In the genomic region with DNA sequence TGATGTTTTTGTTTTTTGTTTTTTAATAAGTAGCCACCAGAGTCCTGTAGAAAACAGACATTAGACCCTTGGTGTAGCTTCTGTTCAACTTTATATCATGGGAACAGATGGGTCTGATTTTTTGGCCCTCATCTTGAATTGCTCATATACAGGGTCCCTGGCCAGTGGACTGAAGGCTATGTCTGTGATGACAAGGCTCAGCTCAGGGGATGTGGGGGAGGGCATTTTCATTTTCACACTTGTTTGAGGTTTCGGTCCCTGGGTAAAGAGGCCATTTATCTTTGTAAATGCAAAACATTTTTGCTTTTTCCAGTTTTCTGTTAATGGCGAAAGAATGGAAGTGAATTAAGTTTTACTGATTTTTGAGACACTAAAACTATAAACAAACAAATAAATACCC, we compare ENCODE assay signal across 34 cellular contexts.
"Had no signal": no experiment of that assay in that cellular context is flagged by ENCODE, and none has a peak within 500 bp of the region (broad histone marks: within the 10 kb centered on the region; RNA-seq: fewer than 3 reads in every experiment).

No MANE protein-coding gene starts in this region.

- H3K4me1 ChIP-seq: breast epithelium, prostate gland, stomach, suprapubic skin, upper lobe of right lung had no signal

- H3K4me1 Mint-ChIP-seq: activated CD4-positive, alpha-beta memory T cell treated with anti-CD3 and anti-CD28 coated beads, Interleukin-2, amount 10 ng/mL, durations not matched to agents 7 days and 5 days; activated CD4-positive, alpha-beta T cell treated with anti-CD3 and anti-CD28 coated beads, Interleukin-2, amount 10 ng/mL, durations not matched to agents 7 days and 5 days; activated naive CD4-positive, alpha-beta T cell treated with anti-CD3 and anti-CD28 coated beads, Interleukin-2, amount 50 U/mL, for 24 hours; activated naive CD8-positive, alpha-beta T cell treated with anti-CD3 and anti-CD28 coated beads, Interleukin-2, amount 50 U/mL, for 24 hours; activated T-helper 17 cell treated with anti-CD3 and anti-CD28 coated beads, Interleukin-2, amount 50 U/mL, for 72 hours; stimulated activated naive B cell treated with anti-CD40 and anti-IgM and Interleukin-4, amounts not matched to agents 10 μg/mL and 1 μg/mL and 100 μg/mL, for 72 hours; T-helper 17 cell had no signal

- H3K9me3 ChIP-seq: breast epithelium, heart right ventricle, left ventricle myocardium inferior, neutrophil, prostate gland, stomach, suprapubic skin, tibial artery, upper lobe of right lung had no signal

- H3K36me3 Mint-ChIP-seq: activated naive CD4-positive, alpha-beta T cell treated with anti-CD3 and anti-CD28 coated beads, Interleukin-2, amount 50 U/mL, for 24 hours; stimulated activated naive B cell treated with anti-CD40 and anti-IgM and Interleukin-4, amounts not matched to agents 10 μg/mL and 1 μg/mL and 100 μg/mL, for 72 hours; WTC11 had no signal

- H3K4me3 ChIP-seq: breast epithelium, heart right ventricle, left ventricle myocardium inferior, lung, prostate gland, skin epidermis, stomach, suprapubic skin, tibial artery, upper lobe of right lung had no signal

- H3K27ac Mint-ChIP-seq: activated CD4-positive, alpha-beta memory T cell treated with anti-CD3 and anti-CD28 coated beads, Interleukin-2, amount 10 ng/mL, durations not matched to agents 7 days and 5 days; activated CD4-positive, alpha-beta T cell treated with anti-CD3 and anti-CD28 coated beads, Interleukin-2, amount 10 ng/mL, durations not matched to agents 7 days and 5 days; activated naive CD4-positive, alpha-beta T cell treated with anti-CD3 and anti-CD28 coated beads, Interleukin-2, amount 50 U/mL, for 24 hours; activated naive CD8-positive, alpha-beta T cell treated with anti-CD3 and anti-CD28 coated beads, Interleukin-2, amount 50 U/mL, for 24 hours; activated T-cell treated with anti-CD3 and anti-CD28 coated beads, Interleukin-2, amount 50 U/mL, for 24 hours; activated T-helper 17 cell treated with anti-CD3 and anti-CD28 coated beads, Interleukin-2, amount 50 U/mL, for 72 hours; dendritic cell treated with granulocyte-macrophage colony-stimulating factor and Interleukin-4, amounts not matched to agents 40 ng/mL and 50 ng/mL, for 4 days; endodermal cell; nephron progenitor cell; stimulated activated naive B cell treated with anti-CD40 and anti-IgM and Interleukin-4, amounts not matched to agents 10 μg/mL and 1 μg/mL and 100 μg/mL, for 72 hours; T-helper 17 cell; WTC11 had no signal

- H3K4me3 Mint-ChIP-seq: activated CD4-positive, alpha-beta memory T cell treated with anti-CD3 and anti-CD28 coated beads, Interleukin-2, amount 10 ng/mL, durations not matched to agents 7 days and 5 days; activated CD4-positive, alpha-beta T cell treated with anti-CD3 and anti-CD28 coated beads, Interleukin-2, amount 10 ng/mL, durations not matched to agents 7 days and 5 days; activated naive CD4-positive, alpha-beta T cell treated with anti-CD3 and anti-CD28 coated beads, Interleukin-2, amount 50 U/mL, for 24 hours; activated naive CD8-positive, alpha-beta T cell treated with anti-CD3 and anti-CD28 coated beads, Interleukin-2, amount 50 U/mL, for 24 hours; activated T-cell treated with anti-CD3 and anti-CD28 coated beads, Interleukin-2, amount 50 U/mL, for 24 hours; activated T-helper 17 cell treated with anti-CD3 and anti-CD28 coated beads, Interleukin-2, amount 50 U/mL, for 72 hours; dendritic cell treated with granulocyte-macrophage colony-stimulating factor and Interleukin-4, amounts not matched to agents 40 ng/mL and 50 ng/mL, for 4 days; endodermal cell; nephron progenitor cell; stimulated activated naive B cell treated with anti-CD40 and anti-IgM and Interleukin-4, amounts not matched to agents 10 μg/mL and 1 μg/mL and 100 μg/mL, for 72 hours; T-helper 17 cell; WTC11 had no signal

- H3K36me3 ChIP-seq: breast epithelium, heart right ventricle, left ventricle myocardium inferior, neutrophil, prostate gland, stomach, suprapubic skin, tibial artery, upper lobe of right lung had no signal

- H3K9me3 Mint-ChIP-seq: activated CD4-positive, alpha-beta memory T cell treated with anti-CD3 and anti-CD28 coated beads, Interleukin-2, amount 10 ng/mL, durations not matched to agents 7 days and 5 days; activated CD4-positive, alpha-beta T cell treated with anti-CD3 and anti-CD28 coated beads, Interleukin-2, amount 10 ng/mL, durations not matched to agents 7 days and 5 days; activated naive CD4-positive, alpha-beta T cell treated with anti-CD3 and anti-CD28 coated beads, Interleukin-2, amount 50 U/mL, for 24 hours; activated naive CD8-positive, alpha-beta T cell treated with anti-CD3 and anti-CD28 coated beads, Interleukin-2, amount 50 U/mL, for 24 hours; activated T-cell treated with anti-CD3 and anti-CD28 coated beads, Interleukin-2, amount 50 U/mL, for 24 hours; activated T-helper 17 cell treated with anti-CD3 and anti-CD28 coated beads, Interleukin-2, amount 50 U/mL, for 72 hours; dendritic cell treated with granulocyte-macrophage colony-stimulating factor and Interleukin-4, amounts not matched to agents 40 ng/mL and 50 ng/mL, for 4 days; endodermal cell; nephron progenitor cell; WTC11 had no signal

- DNase-seq: activated CD4-positive, alpha-beta memory T cell treated with anti-CD3 and anti-CD28 coated beads, Interleukin-2, amount 10 ng/mL, durations not matched to agents 7 days and 5 days; activated CD4-positive, alpha-beta T cell treated with anti-CD3 and anti-CD28 coated beads for 1 hour; activated CD4-positive, alpha-beta T cell treated with anti-CD3 and anti-CD28 coated beads, Interleukin-2, amount 10 ng/mL, durations not matched to agents 7 days and 5 days; activated CD8-positive, alpha-beta memory T cell treated with anti-CD3 and anti-CD28 coated beads, Interleukin-2, amount 50 U/mL, for 48 hours; activated gamma-delta T cell treated with Interleukin-2 at 50 U/mL for 16 hours; activated naive CD8-positive, alpha-beta T cell treated with anti-CD3 and anti-CD28 coated beads, Interleukin-2, amount 50 U/mL, for 24 hours; activated T-cell treated with anti-CD3 and anti-CD28 coated beads, Interleukin-2, amount 50 U/mL, for 24 hours; amygdala; central memory CD4-positive, alpha-beta T cell; endodermal cell; foreskin fibroblast; heart right ventricle; kidney glomerular epithelial cell; left ventricle myocardium inferior; nephron progenitor cell; retina; stimulated activated CD4-positive, alpha-beta T cell treated with anti-CD3 and anti-CD28 coated beads, Interleukin-1b, Interleukin-23, amount 100 ng/mL, for 48 hours; stimulated activated naive B cell treated with anti-CD40 and anti-IgM and Interleukin-4, amounts not matched to agents 10 μg/mL and 1 μg/mL and 100 μg/mL, for 72 hours; stomach; T-helper 17 cell; tibial artery; upper lobe of right lung had no signal

- ATAC-seq: activated naive CD8-positive, alpha-beta T cell treated with anti-CD3 and anti-CD28 coated beads, Interleukin-2, amount 50 U/mL, for 24 hours; activated T-helper 17 cell treated with anti-CD3 and anti-CD28 coated beads, Interleukin-2, amount 50 U/mL, for 72 hours; esophagus mucosa; heart right ventricle; sciatic nerve; stimulated activated naive B cell treated with anti-CD40 and anti-IgM and Interleukin-4, amounts not matched to agents 10 μg/mL and 1 μg/mL and 100 μg/mL, for 72 hours; T-helper 17 cell; upper lobe of right lung; WTC11 had no signal

- H3K27ac ChIP-seq: breast epithelium, left ventricle myocardium inferior, neutrophil, prostate gland, stomach, suprapubic skin, tibial artery, upper lobe of right lung had no signal

- H3K27me3 Mint-ChIP-seq: activated CD4-positive, alpha-beta memory T cell treated with anti-CD3 and anti-CD28 coated beads, Interleukin-2, amount 10 ng/mL, durations not matched to agents 7 days and 5 days; activated CD4-positive, alpha-beta T cell treated with anti-CD3 and anti-CD28 coated beads, Interleukin-2, amount 10 ng/mL, durations not matched to agents 7 days and 5 days; activated naive CD8-positive, alpha-beta T cell treated with anti-CD3 and anti-CD28 coated beads, Interleukin-2, amount 50 U/mL, for 24 hours; activated T-cell treated with anti-CD3 and anti-CD28 coated beads, Interleukin-2, amount 50 U/mL, for 24 hours; dendritic cell treated with granulocyte-macrophage colony-stimulating factor and Interleukin-4, amounts not matched to agents 40 ng/mL and 50 ng/mL, for 4 days; stimulated activated naive B cell treated with anti-CD40 and anti-IgM and Interleukin-4, amounts not matched to agents 10 μg/mL and 1 μg/mL and 100 μg/mL, for 72 hours had no signal

- H3K27me3 ChIP-seq: breast epithelium, heart right ventricle, neutrophil, stomach, suprapubic skin, upper lobe of right lung had no signal
